In genomic region chrX:150568320-150569154, GRCh38 we compare ENCODE assay signal across 8 cellular contexts. TPM values are rescaled to one million over a fixed set of nuclear protein-coding genes. Genes with fewer than 3 reads are reported as not detected.
DNase-seq lines count a peak whose midpoint lies in the region; ATAC-seq and TF ChIP-seq lines count a peak whose summit lies in the region.

MTM1 (plus strand) TSS chrX:150568621; CDS start chrX:150592615, 23,994 bp downstream.

- WGBS in heart right ventricle, 2 donors: 0% methylated on average over 43 to 87 of the region's 89 CpGs

- DNase-seq in NCI-H1694 (lab: John Stamatoyannopoulos, UW): peak; percentile 89
- DNase-seq in amniotic stem cell (lab: John Stamatoyannopoulos, UW): peak; percentile 88
- DNase-seq in heart right ventricle: peak; percentile 94
- DNase-seq in pons (ENCODE audit: low spot score): peak; percentile 94
- peak; percentile 93 for DNase-seq in type B pancreatic cell (ENCODE audit: extremely low spot score, unreplicated experiment)

- H3K4me1 ChIP-seq in heart right ventricle: peaks cover 0 to 45% (median 20%) of the 10 kb centered on the region in 9 donors

- no peaks in the 10 kb centered on the region for H3K9me3 ChIP-seq in heart right ventricle

- H3K27me3 ChIP-seq in heart right ventricle: no peaks in the 10 kb centered on the region

- H3K27me3 Mint-ChIP-seq in type B pancreatic cell: no peaks in the 10 kb centered on the region

- peak within 1 kb of the TSS; percentile 82 for H3K27ac Mint-ChIP-seq in type B pancreatic cell

- ATAC-seq in GM18498 (IDR thresholded peaks at IDR 0.05; ENCODE audit: unreplicated experiment) (peak; percentile 92), HG02885 (IDR thresholded peaks at IDR 0.05; ENCODE audit: poor library complexity, unreplicated experiment) (peak; percentile 93), heart right ventricle (peak; percentile 98 to 99 (median 98))

- H3K4me3 Mint-ChIP-seq in type B pancreatic cell: peak within 1 kb of the TSS; percentile 87

- TF ChIP-seq CTCF in heart right ventricle (IDR thresholded peaks at IDR 0.05) (no peak), type B pancreatic cell (conservative IDR thresholded peaks at IDR 0.05) (no peak)

- intact Hi-C loops in T-helper 1 cell treated with Interleukin-12 subunit alpha and Interleukin-12 subunit beta and Interleukin-4 antibody, amounts not matched to agents 30 ng/mL and 1 ng/mL, for 36 hours (cut with micrococcal nuclease): loop anchor here (1.0 to 2.0 kb wide), 5 partner anchors 22 to 630 kb away; partner anchors contain the start of genes EOLA2 and MAMLD1
- intact Hi-C loops in heart right ventricle (cut with DNase I): loop anchor here in 1 of 10 donors (2.0 kb wide), 1 partner anchor 60 kb away; no protein-coding TSS in a partner anchor

- H3K27ac ChIP-seq in heart right ventricle: peak within 1 kb of the TSS; percentile 61 to 94 (median 88)

- no peaks in the 10 kb centered on the region for H3K9me3 Mint-ChIP-seq in type B pancreatic cell

- peak within 1 kb of the TSS; percentile 47 to 85 (median 73) for H3K4me3 ChIP-seq in heart right ventricle

- no peaks in the 10 kb centered on the region for H3K36me3 ChIP-seq in heart right ventricle

- peaks cover 16% of the 10 kb centered on the region for H3K4me1 Mint-ChIP-seq in type B pancreatic cell (ENCODE audit: unreplicated experiment)

- no peaks in the 10 kb centered on the region for H3K36me3 Mint-ChIP-seq in type B pancreatic cell

RNA-seq across cellular contexts. Expression of gene MTM1, which starts in this region (rescaled TPM):
- 35.4 and 43.0 TPM in 2 replicates for total RNA-seq in T-helper 1 cell treated with Interleukin-12 subunit alpha and Interleukin-12 subunit beta and Interleukin-4 antibody, amounts not matched to agents 30 ng/mL and 1 ng/mL, for 36 hours
- total RNA-seq in heart right ventricle: 10 to 100 TPM in 6 of 10 donors, 1 to 10 TPM in 4; 9.2 to 14.0 (median 11.2) TPM
- polyA plus RNA-seq in heart right ventricle: 1 to 10 TPM; 2.4 to 4.1 TPM
- total RNA-seq in type B pancreatic cell (ENCODE audit: low replicate concordance): 9.8 and 11.9 TPM in 2 replicates

Comparison
In these comparisons a context has a peak if more than half of its experiments do, and no peak if none do; other contexts are left out.
1. Peak in every context shown above with its lines: DNase-seq, ATAC-seq, H3K4me3 ChIP-seq and H3K27ac ChIP-seq.